Comparison of ENCODE assay signal across 9 cellular contexts in the genomic region with DNA sequence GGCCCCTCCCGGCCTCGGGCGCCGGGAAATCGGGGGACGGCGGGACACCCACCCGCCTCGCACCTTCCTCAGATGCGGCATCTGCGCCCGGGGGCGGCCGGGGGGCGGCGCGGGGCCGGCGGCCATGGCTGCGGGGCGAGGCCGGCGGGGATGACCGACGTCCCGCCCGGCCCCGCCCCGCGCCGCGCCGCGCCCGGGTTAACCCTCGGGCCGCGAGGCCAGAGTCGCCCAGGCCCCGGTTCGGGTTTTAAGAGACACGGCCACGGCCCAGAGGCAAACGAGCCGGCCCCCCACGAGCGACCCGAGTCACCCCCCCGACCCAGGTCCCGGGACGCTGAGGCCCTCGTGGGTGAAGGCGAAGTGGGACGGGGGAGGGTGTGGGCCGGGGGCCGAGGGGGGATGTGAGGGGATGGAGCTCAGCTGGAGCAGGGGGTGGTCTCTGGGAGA. TPM values are rescaled to one million over a fixed set of nuclear protein-coding genes. Genes with fewer than 3 reads are reported as not detected.
A peak's percentile ranks its signal among the peaks of the same experiment; 100 is the strongest.
DNase-seq lines count a peak whose midpoint lies in the region; ATAC-seq and TF ChIP-seq lines count a peak whose summit lies in the region.
"Had no signal": no experiment of that assay in that cellular context is flagged by ENCODE, and none has a peak within 500 bp of the region (broad histone marks: within the 10 kb centered on the region; RNA-seq: fewer than 3 reads in every experiment).

A gene (minus strand): TSS at position 159 of the 447 bp plus-strand sequence. CDS start 33 bp downstream, at position 126.

- no peak within 1 kb of the TSS for H2AFZ ChIP-seq in PC-9

- H3F3A ChIP-seq in PC-9 (ENCODE audit: insufficient read depth, low read depth) = peaks cover 17% of the 10 kb centered on the region; the same call in 1 of the 2 replicates

- no peak for DNase-seq in stimulated activated naive CD8-positive, alpha-beta T cell treated with anti-CD3 and anti-CD28 coated beads, Interleukin-15, amount 100 ng/mL, for 72 hours
- no peak for DNase-seq in stimulated activated naive CD8-positive, alpha-beta T cell treated with anti-CD3 and anti-CD28 coated beads, Interleukin-15, Interleukin-2, amounts not matched to agents 100 U/mL and 50 U/mL, for 24 hours
- DNase-seq in Ammon's horn (ENCODE audit: low spot score) (no peak), PC-9 (no peak)
- DNase-seq: activated gamma-delta T cell had no signal

- H3K27ac ChIP-seq in muscle layer of colon (ENCODE audit: low read depth, low read length) (no peak within 1 kb of the TSS), PC-9 (no peak within 1 kb of the TSS)

- no peaks in the 10 kb centered on the region for H3K9me2 ChIP-seq in PC-9 (ENCODE audit: insufficient read depth)

- CTCF ChIA-PET in PC-9 (lab: Charles Lee) = no interaction called here

- no peak within 1 kb of the TSS for H3K4me2 ChIP-seq in PC-9

- BruUV-seq in PC-9 (replicated peaks; lab: Mats Ljungman, UMichigan) = no TSS peak

- TF ChIP-seq CTCF in PC-9 (conservative IDR thresholded peaks at IDR 0.05) = no peak

- H3K4me1 ChIP-seq in endocrine pancreas (ENCODE audit: control insufficient read depth, insufficient read depth, low read length) (no peaks in the 10 kb centered on the region), muscle layer of colon (ENCODE audit: insufficient read depth, low read length) (no peaks in the 10 kb centered on the region), PC-9 (replicated peaks; ENCODE audit: insufficient read depth) (no peaks in the 10 kb centered on the region)

- ATAC-seq in stimulated activated naive CD8-positive, alpha-beta T cell treated with anti-CD3 and anti-CD28 coated beads, Interleukin-15, amount 100 ng/mL, for 72 hours = peak; percentile 1
- no peak for ATAC-seq in stimulated activated naive CD8-positive, alpha-beta T cell treated with anti-CD3 and anti-CD28 coated beads, Interleukin-15, Interleukin-2, amounts not matched to agents 100 U/mL and 50 U/mL, for 24 hours
- ATAC-seq in GM18858 (IDR thresholded peaks at IDR 0.05; ENCODE audit: unreplicated experiment) (no peak), GM21390 (IDR thresholded peaks at IDR 0.05; ENCODE audit: unreplicated experiment) (no peak)

- H3K9me3 ChIP-seq in endocrine pancreas (ENCODE audit: control insufficient read depth, low read length) = no peaks in the 10 kb centered on the region
- no peaks in the 10 kb centered on the region for H3K9me3 ChIP-seq in muscle layer of colon (ENCODE audit: low read length)
- H3K9me3 ChIP-seq in PC-9 (ENCODE audit: insufficient read depth, low read depth) = no peaks in the 10 kb centered on the region

- H3K4me3 ChIP-seq in endocrine pancreas (ENCODE audit: control insufficient read depth, insufficient read depth, low read length) (no peak within 1 kb of the TSS), muscle layer of colon (ENCODE audit: low read depth in 1 of 2, low read length in 2 of 2) (peak within 1 kb of the TSS; percentile 53 to 64), PC-9 (no peak within 1 kb of the TSS)

- POLR2A ChIA-PET in PC-9 (lab: Charles Lee; ENCODE audit: unreplicated experiment) = no interaction called here

- H3K79me2 ChIP-seq in PC-9 (ENCODE audit: low read depth) = no peaks in the 10 kb centered on the region

- peaks cover 16% of the 10 kb centered on the region for H3K4me1 Mint-ChIP-seq in stimulated activated naive CD8-positive, alpha-beta T cell treated with anti-CD3 and anti-CD28 coated beads, Interleukin-15, amount 100 ng/mL, for 72 hours

- H3K27me3 Mint-ChIP-seq in stimulated activated naive CD8-positive, alpha-beta T cell treated with anti-CD3 and anti-CD28 coated beads, Interleukin-15, amount 100 ng/mL, for 72 hours = peaks cover 48% of the 10 kb centered on the region

- no peaks in the 10 kb centered on the region for H3K27me3 ChIP-seq in endocrine pancreas (ENCODE audit: control insufficient read depth, insufficient read depth, low read length)
- peaks cover 0 to 30% of the 10 kb centered on the region in 2 donors for H3K27me3 ChIP-seq in muscle layer of colon (ENCODE audit: control insufficient read depth in 1 of 2, insufficient read depth in 2 of 2, low read length in 2 of 2)
- H3K27me3 ChIP-seq in PC-9 (ENCODE audit: insufficient read depth, low read depth) = peaks cover 14% of the 10 kb centered on the region

- H3K9ac ChIP-seq in endocrine pancreas (ENCODE audit: control insufficient read depth, insufficient read depth, low read length) (peak within 1 kb of the TSS; percentile 54), muscle layer of colon (ENCODE audit: low read length) (no peak within 1 kb of the TSS)

- peak within 1 kb of the TSS; percentile 66 to 78 for H3K4me3 Mint-ChIP-seq in stimulated activated naive CD8-positive, alpha-beta T cell treated with anti-CD3 and anti-CD28 coated beads, Interleukin-15, amount 100 ng/mL, for 72 hours

- no peak within 1 kb of the TSS for H3K27ac Mint-ChIP-seq in stimulated activated naive CD8-positive, alpha-beta T cell treated with anti-CD3 and anti-CD28 coated beads, Interleukin-15, amount 100 ng/mL, for 72 hours

- intact Hi-C loops in PC-9 (cut with micrococcal nuclease; ENCODE audit: unreplicated experiment) = no loop called here

- no peaks in the 10 kb centered on the region for H3K9me3 Mint-ChIP-seq in stimulated activated naive CD8-positive, alpha-beta T cell treated with anti-CD3 and anti-CD28 coated beads, Interleukin-15, amount 100 ng/mL, for 72 hours

- no peaks in the 10 kb centered on the region for H3K36me3 ChIP-seq in endocrine pancreas (ENCODE audit: control insufficient read depth, insufficient read depth, low read length)
- no peaks in the 10 kb centered on the region for H3K36me3 ChIP-seq in muscle layer of colon (ENCODE audit: insufficient read depth, low read length)
- H3K36me3 ChIP-seq in PC-9 (ENCODE audit: low read depth) = no peaks in the 10 kb centered on the region

- H4K20me1 ChIP-seq in PC-9 (ENCODE audit: insufficient read depth) = no peaks in the 10 kb centered on the region

RNA-seq across cellular contexts. Expression of the gene that starts here (rescaled TPM):
- not detected in 2 replicates for total RNA-seq in PC-9 (2021)

Comparison
In these comparisons a context has a peak if more than half of its experiments do, and no peak if none do; other contexts are left out.
1. H3K4me3 ChIP-seq: peak in muscle layer of colon (2 of 2); none in endocrine pancreas (single experiment) and PC-9 (single experiment).